ENCODE assay signal across 2 cellular contexts in the genomic region with DNA sequence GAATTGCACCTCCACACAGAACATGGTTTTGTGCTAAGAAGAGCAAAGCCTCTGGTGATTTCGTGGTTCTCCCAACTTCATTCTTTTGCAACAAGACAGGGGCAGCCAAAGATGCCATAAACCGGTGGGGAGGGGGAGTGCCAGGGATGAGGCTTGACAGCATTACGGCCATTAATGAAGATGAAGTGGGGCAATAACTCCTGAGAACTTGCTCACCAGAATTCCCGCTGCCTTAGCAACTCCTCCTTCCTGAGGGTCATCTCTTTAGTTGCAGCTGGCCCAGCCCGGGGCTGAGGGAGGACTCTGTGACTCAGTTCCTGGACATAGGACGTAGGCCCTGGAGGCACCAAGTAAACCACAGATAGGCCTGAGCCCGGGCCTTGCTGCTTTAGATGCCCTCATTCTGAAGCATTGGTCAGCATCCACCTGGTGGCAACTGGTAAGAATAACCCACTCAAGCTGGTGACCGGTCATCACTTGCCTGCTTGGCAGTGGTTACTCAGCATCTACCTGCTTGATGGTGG.
TF ChIP-seq lines count a peak whose summit lies in the region.

No MANE protein-coding gene starts in this region.

TF ChIP-seq in K562, 482 proteins besides CTCF, POLR2A, EP300 and RAD21 (continued from another document):
- TF ChIP-seq, protein P1, sequence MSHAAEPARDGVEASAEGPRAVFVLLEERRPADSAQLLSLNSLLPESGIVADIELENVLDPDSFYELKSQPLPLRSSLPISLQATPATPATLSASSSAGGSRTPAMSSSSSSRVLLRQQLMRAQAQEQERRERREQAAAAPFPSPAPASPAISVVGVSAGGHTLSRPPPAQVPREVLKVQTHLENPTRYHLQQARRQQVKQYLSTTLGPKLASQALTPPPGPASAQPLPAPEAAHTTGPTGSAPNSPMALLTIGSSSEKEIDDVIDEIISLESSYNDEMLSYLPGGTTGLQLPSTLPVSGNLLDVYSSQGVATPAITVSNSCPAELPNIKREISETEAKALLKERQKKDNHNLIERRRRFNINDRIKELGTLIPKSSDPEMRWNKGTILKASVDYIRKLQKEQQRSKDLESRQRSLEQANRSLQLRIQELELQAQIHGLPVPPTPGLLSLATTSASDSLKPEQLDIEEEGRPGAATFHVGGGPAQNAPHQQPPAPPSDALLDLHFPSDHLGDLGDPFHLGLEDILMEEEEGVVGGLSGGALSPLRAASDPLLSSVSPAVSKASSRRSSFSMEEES (CRISPR knock-in tag; IDR thresholded peaks at IDR 0.05): no peak
- no peak for TF ChIP-seq ZNF436 (CRISPR knock-in tag; IDR thresholded peaks at IDR 0.05)
- no peak for TF ChIP-seq HDAC3 (IDR thresholded peaks at IDR 0.05; ENCODE audit: borderline replicate concordance, partially characterized antibody)
- no peak for TF ChIP-seq POLR3A (IDR thresholded peaks at IDR 0.05; ENCODE audit: borderline replicate concordance, extremely low read depth, insufficient read depth, insufficient read length)
- no peak for TF ChIP-seq CHD1 (IDR thresholded peaks at IDR 0.05; ENCODE audit: low read length)
- no peak for TF ChIP-seq ZNF23 (CRISPR knock-in tag; IDR thresholded peaks at IDR 0.05)

TF ChIP-seq in WTC11, 78 proteins besides CTCF, POLR2A, EP300 and RAD21 (continued from another document):
- TF ChIP-seq, protein P2, sequence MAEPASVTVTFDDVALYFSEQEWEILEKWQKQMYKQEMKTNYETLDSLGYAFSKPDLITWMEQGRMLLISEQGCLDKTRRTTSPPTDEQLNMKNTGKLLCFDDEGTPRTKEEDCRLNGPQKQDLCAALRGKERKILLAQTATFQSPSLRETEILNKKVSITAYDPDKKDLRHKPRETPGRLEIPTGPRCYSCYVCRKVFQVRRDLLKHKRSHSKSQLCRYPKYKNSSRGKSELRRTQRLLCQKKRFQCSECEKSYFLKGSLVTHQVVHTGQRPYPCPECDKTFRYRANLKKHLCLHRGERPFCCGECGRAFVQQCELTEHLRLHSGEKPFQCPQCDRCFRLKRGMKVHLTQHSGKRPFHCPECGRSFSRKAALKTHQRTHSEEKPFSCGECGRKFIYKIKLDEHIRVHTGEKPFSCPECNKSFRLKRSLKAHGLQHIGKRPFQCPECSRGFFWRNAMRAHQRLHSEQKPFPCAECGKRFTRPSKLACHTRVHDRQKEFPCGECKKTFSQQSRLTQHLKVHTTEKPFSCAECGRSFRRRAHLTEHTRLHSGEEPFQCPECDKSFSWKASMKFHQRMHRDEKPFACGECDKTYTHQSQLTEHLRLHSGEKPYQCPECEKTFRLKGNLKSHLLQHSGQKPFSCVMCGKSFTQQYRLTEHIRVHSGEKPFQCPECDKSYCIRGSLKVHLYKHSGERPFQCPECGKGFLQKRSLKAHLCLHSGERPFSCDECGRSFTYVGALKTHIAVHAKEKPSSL (CRISPR knock-in tag; conservative IDR thresholded peaks at IDR 0.05): no peak
- TF ChIP-seq SMAD3 (CRISPR knock-in tag; IDR thresholded peaks at IDR 0.05; ENCODE audit: borderline replicate concordance): no peak
